In the genomic region with DNA sequence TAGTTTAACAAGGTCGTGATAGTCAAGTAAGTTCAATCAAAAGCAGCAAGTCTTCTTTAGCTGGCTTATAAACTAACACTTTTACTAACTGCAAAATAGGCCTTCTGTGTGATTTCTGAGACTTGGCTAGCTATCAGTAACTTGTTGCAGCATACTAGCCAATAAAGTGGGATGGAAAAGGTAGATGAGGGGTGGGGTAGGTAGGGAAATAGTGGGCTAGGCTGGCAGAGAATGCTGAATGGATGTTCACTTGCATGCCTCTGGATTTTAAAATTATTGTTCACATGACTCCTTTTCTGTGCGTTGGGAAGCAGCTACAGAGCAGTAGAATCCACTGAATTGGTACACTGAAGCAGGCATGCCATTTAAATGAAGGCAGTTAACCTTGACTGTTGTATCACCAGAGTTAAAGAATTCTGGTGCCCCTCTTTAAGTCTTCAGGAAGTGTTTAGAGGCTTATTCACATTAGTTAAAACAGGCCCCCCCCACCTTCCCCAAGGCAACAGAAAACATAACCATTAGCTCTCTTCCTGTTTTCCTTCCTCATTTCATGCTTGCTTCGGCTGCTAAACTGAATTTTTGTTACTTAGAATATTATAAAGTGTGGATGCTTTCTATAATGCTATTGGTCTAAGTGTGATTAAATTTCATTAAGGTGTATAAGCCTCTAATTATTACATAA, we compare ENCODE assay signal across 11 cellular contexts. TPM values are rescaled to one million over a fixed set of nuclear protein-coding genes. Genes with fewer than 3 reads are reported as not detected.
DNase-seq lines count a peak whose midpoint lies in the region; ATAC-seq and FAIRE-seq lines count a peak whose summit lies in the region.
"Had no signal": no experiment of that assay in that cellular context is flagged by ENCODE, and none has a peak within 500 bp of the region (broad histone marks: within the 10 kb centered on the region; RNA-seq: fewer than 3 reads in every experiment).

No MANE protein-coding gene starts in this region.

- H3K4me1 Mint-ChIP-seq in activated T-cell treated with anti-CD3 and anti-CD28 coated beads, Interleukin-2, amount 50 U/mL, for 72 hours (ENCODE audit: low read depth): peaks cover 26% of the 10 kb centered on the region

- no peak for FAIRE-seq in HTR-8/SVneo (lab: Jason Lieb, UNC)

- no peaks in the 10 kb centered on the region for H3K9me3 Mint-ChIP-seq in activated T-cell treated with anti-CD3 and anti-CD28 coated beads, Interleukin-2, amount 50 U/mL, for 72 hours
- H3K9me3 Mint-ChIP-seq: activated T-cell treated with anti-CD3 and anti-CD28 coated beads, Interleukin-2, amount 50 U/mL, for 4 hours had no signal

- no peak for DNase-seq in activated T-cell treated with anti-CD3 and anti-CD28 coated beads, Interleukin-2, amount 50 U/mL, for 72 hours
- no peak for DNase-seq in activated T-cell treated with anti-CD3 and anti-CD28 coated beads, Interleukin-2, amount 50 U/mL, for 48 hours
- DNase-seq in NOMO-1 (lab: John Stamatoyannopoulos, UW; ENCODE audit: unreplicated experiment in 2 of 2) (peak; percentile 48 to 78), dermis blood vessel endothelial cell (peak; percentile 84), renal cortical epithelial cell (ENCODE audit: low read depth) (peak; percentile 65), HTR-8/SVneo (ENCODE audit: insufficient read length, low spot score) (no peak), AG08396 (ENCODE audit: low spot score) (no peak)
- no peak for DNase-seq in stimulated activated naive CD4-positive, alpha-beta T cell treated with Interleukin-2 at 50 U/mL for 16 hours (lab: John Stamatoyannopoulos, UW)
- DNase-seq: activated T-cell treated with anti-CD3 and anti-CD28 coated beads, Interleukin-2, amount 50 U/mL, for 4 hours; upper lobe of left lung had no signal

- ATAC-seq in activated T-cell treated with anti-CD3 and anti-CD28 coated beads, Interleukin-2, amount 50 U/mL, for 72 hours (replicated peaks in 1 of 2): no peak
- ATAC-seq: Panc1 had no signal

- H3K4me3 Mint-ChIP-seq in activated T-cell treated with anti-CD3 and anti-CD28 coated beads, Interleukin-2, amount 50 U/mL, for 72 hours: no peak overlapping the region
- H3K4me3 Mint-ChIP-seq: activated T-cell treated with anti-CD3 and anti-CD28 coated beads, Interleukin-2, amount 50 U/mL, for 4 hours had no signal

- peak overlapping the region; percentile 80 for H3K27ac Mint-ChIP-seq in activated T-cell treated with anti-CD3 and anti-CD28 coated beads, Interleukin-2, amount 50 U/mL, for 72 hours

- H3K36me3 Mint-ChIP-seq in activated T-cell treated with anti-CD3 and anti-CD28 coated beads, Interleukin-2, amount 50 U/mL, for 72 hours (ENCODE audit: insufficient read depth in 2 of 2): peaks cover 21 to 55% of the 10 kb centered on the region in 2 donors

- no peaks in the 10 kb centered on the region for H3K27me3 Mint-ChIP-seq in activated T-cell treated with anti-CD3 and anti-CD28 coated beads, Interleukin-2, amount 50 U/mL, for 72 hours (ENCODE audit: low read depth)

RNA-seq across cellular contexts. Expression of gene CCDC17, which starts 15.2 kb away (rescaled TPM):
- 1 to 10 TPM; 5.2 to 5.9 TPM for total RNA-seq in activated T-cell treated with anti-CD3 and anti-CD28 coated beads, Interleukin-2, amount 50 U/mL, for 72 hours
- 1.2 and 1.6 TPM in 2 replicates for total RNA-seq in dermis blood vessel endothelial cell
- 0.52 and 1.1 TPM in 2 replicates for total RNA-seq in renal cortical epithelial cell

RNA-seq across cellular contexts. Expression of gene NASP, which starts 24.8 kb away (rescaled TPM):
- 100 to 1,000 TPM; 214 to 241 TPM for total RNA-seq in activated T-cell treated with anti-CD3 and anti-CD28 coated beads, Interleukin-2, amount 50 U/mL, for 72 hours
- 88.2 and 114 TPM in 2 replicates for total RNA-seq in dermis blood vessel endothelial cell
- total RNA-seq in renal cortical epithelial cell: 31.4 and 46.4 TPM in 2 replicates

RNA-seq across cellular contexts. Expression of gene AKR1A1, which starts 58.0 kb away (rescaled TPM):
- total RNA-seq in activated T-cell treated with anti-CD3 and anti-CD28 coated beads, Interleukin-2, amount 50 U/mL, for 72 hours: 100 to 1,000 TPM; 155 to 178 TPM
- total RNA-seq in dermis blood vessel endothelial cell (141 and 232 TPM in 2 replicates), renal cortical epithelial cell (101 and 183 TPM in 2 replicates)

Comparison
In these comparisons a context has a peak if more than half of its experiments do, and no peak if none do; other contexts are left out.
1. DNase-seq: peak in NOMO-1 (2 of 2), dermis blood vessel endothelial cell (single experiment) and renal cortical epithelial cell (single experiment); none in activated T-cell treated with anti-CD3 and anti-CD28 coated beads, Interleukin-2, amount 50 U/mL, for 72 hours (0 of 2), activated T-cell treated with anti-CD3 and anti-CD28 coated beads, Interleukin-2, amount 50 U/mL, for 48 hours (0 of 2), HTR-8/SVneo (single experiment), stimulated activated naive CD4-positive, alpha-beta T cell treated with Interleukin-2 at 50 U/mL for 16 hours (single experiment) and AG08396 (single experiment).